Comparison of ENCODE assay signal across 1 cellular context in genomic region chr19:6737873-6738725, GRCh38.
TF ChIP-seq lines count a peak whose summit lies in the region.

No MANE protein-coding gene starts in this region.

TF ChIP-seq in HepG2, 621 proteins besides CTCF, POLR2A, EP300 and RAD21 (continued from another document and continues in another):
- TF ChIP-seq SKIL (CRISPR knock-in tag; IDR thresholded peaks at IDR 0.05; ENCODE audit: borderline replicate concordance) (no peak), PITX1 (CRISPR knock-in tag; IDR thresholded peaks at IDR 0.05) (no peak; the same call in 1 of the 2 replicates), KIAA2018 (CRISPR knock-in tag; IDR thresholded peaks at IDR 0.05; ENCODE audit: borderline replicate concordance) (no peak), MYPOP (CRISPR knock-in tag; IDR thresholded peaks at IDR 0.05) (peak; percentile 62), ZNF629 (CRISPR knock-in tag; conservative IDR thresholded peaks at IDR 0.05) (0 out of 2 replicates have a peak, but pooled peaks have one; percentile 30), ZNF850 (CRISPR knock-in tag; conservative IDR thresholded peaks at IDR 0.05) (no peak), HMGXB4 (CRISPR knock-in tag; IDR thresholded peaks at IDR 0.05; ENCODE audit: borderline replicate concordance in 1 of 2, low read depth in 1 of 2) (no peak), ZNF263 (CRISPR knock-in tag; IDR thresholded peaks at IDR 0.05) (no peak), KLF6 (CRISPR knock-in tag; IDR thresholded peaks at IDR 0.05) (no peak), ZNF839 (CRISPR knock-in tag; IDR thresholded peaks at IDR 0.05; ENCODE audit: borderline replicate concordance) (no peak), NFYB (CRISPR knock-in tag; IDR thresholded peaks at IDR 0.05) (no peak; the same call in 1 of the 2 replicates), CCDC6 (CRISPR knock-in tag; IDR thresholded peaks at IDR 0.05) (no peak), MLX (CRISPR knock-in tag; IDR thresholded peaks at IDR 0.05) (no peak; the same call in 1 of the 2 replicates), FUBP1 (CRISPR knock-in tag; IDR thresholded peaks at IDR 0.05; ENCODE audit: borderline replicate concordance) (no peak), ZNF605 (CRISPR knock-in tag; IDR thresholded peaks at IDR 0.05) (peak; percentile 53; the same call in 1 of the 2 replicates), RFXANK (CRISPR knock-in tag; IDR thresholded peaks at IDR 0.05) (no peak), ZBTB37 (CRISPR knock-in tag; IDR thresholded peaks at IDR 0.05) (no peak), ZNF746 (CRISPR knock-in tag; IDR thresholded peaks at IDR 0.05) (no peak), THRA (CRISPR knock-in tag; IDR thresholded peaks at IDR 0.05; ENCODE audit: borderline replicate concordance) (peak; percentile 89; the same call in 1 of the 2 replicates), SATB2 (CRISPR knock-in tag; IDR thresholded peaks at IDR 0.05) (no peak), ZNF616 (CRISPR knock-in tag; IDR thresholded peaks at IDR 0.05; ENCODE audit: low read depth) (no peak), TRIM24 (CRISPR knock-in tag; IDR thresholded peaks at IDR 0.05) (no peak; the same call in 1 of the 2 replicates), ZNF207 (IDR thresholded peaks at IDR 0.05; ENCODE audit: borderline replicate concordance) (no peak), ZNF414 (CRISPR knock-in tag; IDR thresholded peaks at IDR 0.05) (peak; percentile 82), HDAC2 (CRISPR knock-in tag; IDR thresholded peaks at IDR 0.05) (peak; percentile 62; the same call in 1 of the 2 replicates), ZBTB20 (CRISPR knock-in tag; IDR thresholded peaks at IDR 0.05; ENCODE audit: borderline replicate concordance, low read depth) (no peak), ZNF570 (CRISPR knock-in tag; IDR thresholded peaks at IDR 0.05; ENCODE audit: borderline replicate concordance) (no peak), PHF20 (CRISPR knock-in tag; IDR thresholded peaks at IDR 0.05) (peak; percentile 9; the same call in 1 of the 2 replicates), HNRNPLL (IDR thresholded peaks at IDR 0.05; ENCODE audit: low read depth, low read length, poor library complexity, severe bottlenecking) (no peak), CEBPG (CRISPR knock-in tag; IDR thresholded peaks at IDR 0.05) (peak; percentile 84), SCMH1 (CRISPR knock-in tag; IDR thresholded peaks at IDR 0.05; ENCODE audit: borderline replicate concordance) (no peak), MAFG (CRISPR knock-in tag; IDR thresholded peaks at IDR 0.05) (no peak), CHD2 (IDR thresholded peaks at IDR 0.05; ENCODE audit: low read depth, low read length) (no peak), FOXA3 (CRISPR knock-in tag; IDR thresholded peaks at IDR 0.05) (peak; percentile 82), NAIF1 (CRISPR knock-in tag; IDR thresholded peaks at IDR 0.05; ENCODE audit: borderline replicate concordance) (no peak), FOXO4 (CRISPR knock-in tag; conservative IDR thresholded peaks at IDR 0.05) (no peak)
